ENCODE assay signal across 18 cellular contexts in the genomic region with DNA sequence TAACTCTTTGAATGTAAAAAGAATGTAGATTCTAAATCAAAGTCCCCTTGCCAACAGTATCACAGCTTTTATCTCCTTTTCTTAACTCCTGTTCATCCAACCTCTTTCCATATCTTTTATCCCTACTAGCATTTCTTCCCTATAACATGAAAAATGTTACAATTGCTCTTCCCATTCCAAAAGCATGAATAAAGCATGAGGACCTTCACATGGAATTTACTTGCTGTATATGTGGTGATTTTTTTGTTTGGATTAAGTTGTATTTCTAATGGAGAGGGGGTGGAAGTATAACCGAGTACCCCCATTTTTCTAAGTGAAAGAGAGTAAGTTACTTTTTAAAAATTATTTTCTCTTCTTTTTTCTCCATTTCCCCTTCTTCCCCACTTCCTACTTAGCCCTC.
A peak's percentile ranks its signal among the peaks of the same experiment; 100 is the strongest.
DNase-seq lines count a peak whose midpoint lies in the region; ATAC-seq, FAIRE-seq and TF ChIP-seq lines count a peak whose summit lies in the region.
"Had no signal": no experiment of that assay in that cellular context is flagged by ENCODE, and none has a peak within 500 bp of the region (broad histone marks: within the 10 kb centered on the region; RNA-seq: fewer than 3 reads in every experiment).

No MANE protein-coding gene starts in this region.

- DNase-seq in EH (ENCODE audit: low read depth) (peak; percentile 11), RWPE2 (ENCODE audit: low spot score) (no peak), keratinocyte (ENCODE audit: low read depth, low spot score) (no peak), AG20443 (ENCODE audit: low spot score) (no peak), DMS 273 treated with DMSO at 0.1 percent for 48 hours (lab: John Stamatoyannopoulos, UW) (no peak)
- no peak for DNase-seq in activated naive CD4-positive, alpha-beta T cell treated with anti-CD3 and anti-CD28 coated beads for 36 hours
- DNase-seq: AML-193, EL, KBM-7 had no signal

- H2AFZ ChIP-seq in KMS-11 (ENCODE audit: low read depth) (no peak overlapping the region), keratinocyte (ENCODE audit: control insufficient read depth, low read length) (no peak overlapping the region)

- no peaks in the 10 kb centered on the region for H3K9me1 ChIP-seq in keratinocyte (ENCODE audit: control insufficient read depth, extremely low read depth, insufficient read depth, low read length)

- no peak overlapping the region for H3K4me3 Mint-ChIP-seq in activated naive CD4-positive, alpha-beta T cell treated with anti-CD3 and anti-CD28 coated beads for 36 hours
- H3K4me3 Mint-ChIP-seq: CD4-positive, CD25-positive, alpha-beta regulatory T cell had no signal

- no peaks in the 10 kb centered on the region for H3K4me1 Mint-ChIP-seq in activated naive CD4-positive, alpha-beta T cell treated with anti-CD3 and anti-CD28 coated beads for 36 hours (ENCODE audit: low read depth)
- H3K4me1 Mint-ChIP-seq: CD4-positive, CD25-positive, alpha-beta regulatory T cell had no signal

- H3K36me3 ChIP-seq in KMS-11 (ENCODE audit: insufficient read depth) (no peaks in the 10 kb centered on the region), RWPE2 (ENCODE audit: low read depth) (no peaks in the 10 kb centered on the region), keratinocyte (ENCODE audit: control insufficient read depth in 2 of 2, extremely low read depth in 1 of 2, insufficient read depth in 2 of 2, low read length in 2 of 2) (no peaks in the 10 kb centered on the region)
- H3K36me3 ChIP-seq: BLaER1 treated with 17β-estradiol and CSF1 and Interleukin-3, amounts not matched to agents 10 nM and 100 nM; HAP-1 had no signal

- no peak for FAIRE-seq in keratinocyte (lab: Jason Lieb, UNC)
- FAIRE-seq: A204.1, G401.6, H1 had no signal

- peaks cover 36% of the 10 kb centered on the region for H3K4me1 ChIP-seq in KMS-11 (ENCODE audit: low read depth, poor library complexity, severe bottlenecking)
- H3K4me1 ChIP-seq in RWPE2 (ENCODE audit: insufficient read depth, poor library complexity, severe bottlenecking), result peaks cover 29% of the 10 kb centered on the region
- H3K4me1 ChIP-seq in keratinocyte (ENCODE audit: control insufficient read depth, extremely low read depth, insufficient read depth, low read length), result peaks cover 34% of the 10 kb centered on the region
- H3K4me1 ChIP-seq: HAP-1 had no signal

- no peak for TF ChIP-seq CTCF in KMS-11 (conservative IDR thresholded peaks at IDR 0.05; ENCODE audit: low read depth, low read length)
- TF ChIP-seq CTCF in RWPE2 (IDR thresholded peaks at IDR 0.05; ENCODE audit: poor library complexity, severe bottlenecking), result no peak
- no peak for TF ChIP-seq CTCF in keratinocyte (optimal IDR thresholded peaks at IDR 0.05 in 1 of 3, IDR thresholded peaks at IDR 0.05 in 1 of 3, conservative IDR thresholded peaks at IDR 0.05 in 1 of 3; ENCODE audit: extremely low read depth in 1 of 3, insufficient read depth in 2 of 3, low read length in 3 of 3)

- intact Hi-C loops in activated naive CD4-positive, alpha-beta T cell treated with anti-CD3 and anti-CD28 coated beads for 36 hours (cut with micrococcal nuclease), result no loop called here

- H3K27ac Mint-ChIP-seq in activated naive CD4-positive, alpha-beta T cell treated with anti-CD3 and anti-CD28 coated beads for 36 hours, result no peak overlapping the region
- H3K27ac Mint-ChIP-seq: CD4-positive, CD25-positive, alpha-beta regulatory T cell had no signal

- H3K9me3 ChIP-seq in RWPE2 (ENCODE audit: severe bottlenecking) (no peaks in the 10 kb centered on the region), keratinocyte (ENCODE audit: control insufficient read depth, low read depth, low read length) (no peaks in the 10 kb centered on the region)
- H3K9me3 ChIP-seq: BLaER1 treated with 17β-estradiol and CSF1 and Interleukin-3, amounts not matched to agents 10 nM and 100 nM; HAP-1 had no signal

- dilution Hi-C loops in keratinocyte (cut with MboI; ENCODE audit: extremely low pct_ligation_motif_present, low sequenced_read_pairs), result no loop called here

- no peak for ATAC-seq in RWPE2 (ENCODE audit: low read depth)
- ATAC-seq in GM18498 (IDR thresholded peaks at IDR 0.05; ENCODE audit: unreplicated experiment), result no peak

- no peak overlapping the region for H3K9ac ChIP-seq in KMS-11
- no peak overlapping the region for H3K9ac ChIP-seq in keratinocyte (ENCODE audit: control insufficient read depth, extremely low read depth, insufficient read depth, low read length)

- CTCF ChIA-PET in activated naive CD4-positive, alpha-beta T cell treated with anti-CD3 and anti-CD28 coated beads for 36 hours (lab: Charles Lee), result interaction anchor here (0.5 to 1.5 kb wide), 6 partner anchors 25 to 229 kb away, joined by 3 to 6 read pairs (median 4); partner anchors contain the start of gene RBBP8

- no peaks in the 10 kb centered on the region for H4K20me1 ChIP-seq in KMS-11 (ENCODE audit: insufficient read depth)
- no peaks in the 10 kb centered on the region for H4K20me1 ChIP-seq in keratinocyte (ENCODE audit: control insufficient read depth, extremely low read depth, insufficient read depth, low read length)
- H4K20me1 ChIP-seq: BLaER1 treated with 17β-estradiol and CSF1 and Interleukin-3, amounts not matched to agents 10 nM and 100 nM had no signal

- H3K79me2 ChIP-seq in KMS-11 (ENCODE audit: insufficient read depth, low read depth) (no peaks in the 10 kb centered on the region), keratinocyte (ENCODE audit: control insufficient read depth, insufficient read depth, low read length) (no peaks in the 10 kb centered on the region)

- peak overlapping the region; percentile 32; the same call in 1 of the 2 replicates for H3K27ac ChIP-seq in KMS-11
- H3K27ac ChIP-seq in RWPE2 (ENCODE audit: poor library complexity, severe bottlenecking), result peak overlapping the region; percentile 97
- H3K27ac ChIP-seq in keratinocyte (ENCODE audit: control insufficient read depth, insufficient read depth, low read length), result peak overlapping the region; percentile 59
- H3K27ac ChIP-seq: BLaER1 treated with 17β-estradiol and CSF1 and Interleukin-3, amounts not matched to agents 10 nM and 100 nM; HL-60 had no signal

- H3K4me3 ChIP-seq in KMS-11 (IDR thresholded peaks at IDR 0.05; ENCODE audit: insufficient read depth, low read depth, low read length), result no peak overlapping the region
- H3K4me3 ChIP-seq in RWPE2 (ENCODE audit: severe bottlenecking), result no peak overlapping the region
- H3K4me3 ChIP-seq in keratinocyte (ENCODE audit: control insufficient read depth in 2 of 3, extremely low read depth in 1 of 3, insufficient read depth in 2 of 3, low read depth in 1 of 3, low read length in 3 of 3), result no peak overlapping the region
- H3K4me3 ChIP-seq: BLaER1 treated with 17β-estradiol and CSF1 and Interleukin-3, amounts not matched to agents 10 nM and 100 nM; HAP-1 had no signal

- H3K4me2 ChIP-seq in KMS-11 (peak overlapping the region; percentile 64), keratinocyte (ENCODE audit: control insufficient read depth, extremely low read depth, insufficient read depth, low read depth, low read length) (peak overlapping the region; percentile 77)

- no peaks in the 10 kb centered on the region for H3K36me3 Mint-ChIP-seq in activated naive CD4-positive, alpha-beta T cell treated with anti-CD3 and anti-CD28 coated beads for 36 hours (ENCODE audit: low read depth)
- H3K36me3 Mint-ChIP-seq: CD4-positive, CD25-positive, alpha-beta regulatory T cell had no signal

- H3K27me3 ChIP-seq in KMS-11 (ENCODE audit: insufficient read depth, low read depth) (no peaks in the 10 kb centered on the region), RWPE2 (ENCODE audit: insufficient read depth, poor library complexity, severe bottlenecking) (no peaks in the 10 kb centered on the region), keratinocyte (ENCODE audit: control insufficient read depth, extremely low read depth, insufficient read depth, low read length) (no peaks in the 10 kb centered on the region)
- H3K27me3 ChIP-seq: BLaER1 treated with 17β-estradiol and CSF1 and Interleukin-3, amounts not matched to agents 10 nM and 100 nM had no signal

- peaks cover 3% of the 10 kb centered on the region for H3K27me3 Mint-ChIP-seq in activated naive CD4-positive, alpha-beta T cell treated with anti-CD3 and anti-CD28 coated beads for 36 hours (ENCODE audit: low read depth)

- no peaks in the 10 kb centered on the region for H3K9me3 Mint-ChIP-seq in activated naive CD4-positive, alpha-beta T cell treated with anti-CD3 and anti-CD28 coated beads for 36 hours
- H3K9me3 Mint-ChIP-seq: CD4-positive, CD25-positive, alpha-beta regulatory T cell had no signal

Comparison
In these comparisons a context has a peak if more than half of its experiments do, and no peak if none do; other contexts are left out.
1. H3K27ac ChIP-seq: peak in every context shown above with its lines; median percentile 97 in RWPE2; 59 in keratinocyte; 32 in KMS-11.